ENCODE assay signal across 8 cellular contexts in genomic region chr5:90529234-90529938, GRCh38. TPM values are rescaled to one million over a fixed set of nuclear protein-coding genes. Genes with fewer than 3 reads are reported as not detected.
A peak's percentile ranks its signal among the peaks of the same experiment; 100 is the strongest.
DNase-seq lines count a peak whose midpoint lies in the region; TF ChIP-seq lines count a peak whose summit lies in the region.

LYSMD3 (minus strand) TSS chr5:90529584; CDS start chr5:90525289, 4,295 bp downstream.

- DNase-seq in ELR (ENCODE audit: low read depth): peak; percentile 97
- DNase-seq in H7: peak; percentile 98
- peak; percentile 94 for DNase-seq in M059J (ENCODE audit: low read depth)
- DNase-seq in SIG-M5 (lab: John Stamatoyannopoulos, UW): peak; percentile 59
- peak; percentile 98 for DNase-seq in activated gamma-delta T cell treated with Interleukin-2 at 50 U/mL for 16 hours
- DNase-seq in foreskin fibroblast: peak; percentile 98 to 99
- DNase-seq in neural progenitor cell (ENCODE audit: low spot score): peak; percentile 97
- DNase-seq in stromal cell of bone marrow (ENCODE audit: low read depth): peak; percentile 93

- H3K4me1 Mint-ChIP-seq in neural progenitor cell: peaks cover 37% of the 10 kb centered on the region

- H3K79me2 ChIP-seq in neural progenitor cell (ENCODE audit: low read depth): peaks cover 28% of the 10 kb centered on the region

- H3K9me3 ChIP-seq in neural progenitor cell (ENCODE audit: low read depth): no peaks in the 10 kb centered on the region

- H3K36me3 Mint-ChIP-seq in neural progenitor cell: peaks cover 6% of the 10 kb centered on the region

- peaks cover 4% of the 10 kb centered on the region for H3K4me1 ChIP-seq in neural progenitor cell

- H3K27ac Mint-ChIP-seq in neural progenitor cell: peak within 1 kb of the TSS; percentile 95

- H3K4me3 ChIP-seq in H7 (ENCODE audit: insufficient read depth, low read depth, low read length) (peak within 1 kb of the TSS; percentile 89), foreskin fibroblast (ENCODE audit: low read depth in 1 of 2, low read length in 2 of 2) (peak within 1 kb of the TSS; percentile 74 to 93), neural progenitor cell (peak within 1 kb of the TSS; percentile 91)

- peak within 1 kb of the TSS; percentile 98 for H2AFZ ChIP-seq in neural progenitor cell (replicated peaks)

- TF ChIP-seq CTCF in foreskin fibroblast (IDR thresholded peaks at IDR 0.05; ENCODE audit: low read depth, low read length): no peak
- no peak for TF ChIP-seq CTCF in neural progenitor cell (IDR thresholded peaks at IDR 0.05)

- H3K4me3 Mint-ChIP-seq in neural progenitor cell: peak within 1 kb of the TSS; percentile 97

- H4K20me1 ChIP-seq in neural progenitor cell (ENCODE audit: low read depth): no peaks in the 10 kb centered on the region

- H3K27ac ChIP-seq in neural progenitor cell: no peak within 1 kb of the TSS

- H3F3A ChIP-seq in neural progenitor cell (ENCODE audit: low read depth): peaks cover 3% of the 10 kb centered on the region

- H3K36me3 ChIP-seq in H7 (replicated peaks; ENCODE audit: control insufficient read depth, insufficient read depth, low read length): no peaks in the 10 kb centered on the region; the same call in 1 of the 2 replicates
- H3K36me3 ChIP-seq in neural progenitor cell: no peaks in the 10 kb centered on the region

- H3K27me3 ChIP-seq in H7 (ENCODE audit: control insufficient read depth, insufficient read depth, low read length) (no peaks in the 10 kb centered on the region), neural progenitor cell (no peaks in the 10 kb centered on the region)

- no peaks in the 10 kb centered on the region for H3K9me3 Mint-ChIP-seq in neural progenitor cell

- peak within 1 kb of the TSS; percentile 94 for H3K4me2 ChIP-seq in neural progenitor cell

- no peaks in the 10 kb centered on the region for H3K27me3 Mint-ChIP-seq in neural progenitor cell (ENCODE audit: insufficient read depth, low read depth)

- H3K9ac ChIP-seq in neural progenitor cell: peak within 1 kb of the TSS; percentile 11

RNA-seq across cellular contexts. Expression of gene LYSMD3, which starts in this region (rescaled TPM):
- total RNA-seq in H7 (2014; rRNA removed; shearing (Covaris generic)): 7.0 and 9.2 TPM in 2 replicates
- 13.2 and 18.1 TPM in 2 replicates for total RNA-seq in M059J (2014; rRNA removed; shearing (Covaris generic))
- total RNA-seq in neural progenitor cell (ENCODE audit: low replicate concordance): 8.2 and 16.3 TPM in 2 replicates
